ENCODE assay signal across 26 cellular contexts in genomic region chr6:151422981-151423380, GRCh38. TPM values are rescaled to one million over a fixed set of nuclear protein-coding genes. Genes with fewer than 3 reads are reported as not detected.
DNase-seq lines count a peak whose midpoint lies in the region; ATAC-seq and TF ChIP-seq lines count a peak whose summit lies in the region.
"Had no signal": no experiment of that assay in that cellular context is flagged by ENCODE, and none has a peak within 500 bp of the region (broad histone marks: within the 10 kb centered on the region; RNA-seq: fewer than 3 reads in every experiment).

No MANE protein-coding gene starts in this region.

- H3K27me3 ChIP-seq in aorta (ENCODE audit: control insufficient read depth in 1 of 2, insufficient read depth in 2 of 2, low read length in 1 of 2) = no peaks in the 10 kb centered on the region
- H3K27me3 ChIP-seq: MG63, SJSA1 had no signal

- intact Hi-C loops in aorta (cut with DNase I) = no loop called here

- H3K4me3 Mint-ChIP-seq in activated CD8-positive, alpha-beta T cell treated with anti-CD3 and anti-CD28 coated beads, Interleukin-2, amount 10 ng/mL, durations not matched to agents 7 days and 5 days = no peak overlapping the region
- H3K4me3 Mint-ChIP-seq: B cell; CD8-positive, alpha-beta memory T cell had no signal

- no peaks in the 10 kb centered on the region for H3K9me3 ChIP-seq in aorta (ENCODE audit: control insufficient read depth, low read length)
- H3K9me3 ChIP-seq: MG63, SJSA1 had no signal

- peak; percentile 26 for DNase-seq in astrocyte of the hippocampus (ENCODE audit: low read depth, low spot score)
- DNase-seq in choroid plexus epithelial cell (ENCODE audit: low read depth) = peak; percentile 33
- DNase-seq in pons (ENCODE audit: low spot score) = peak; percentile 72
- no peak for DNase-seq in aorta
- DNase-seq in GDM1 (lab: John Stamatoyannopoulos, UW) = no peak
- DNase-seq in GM19240 (ENCODE audit: insufficient read length, low spot score) = no peak
- DNase-seq in activated CD8-positive, alpha-beta T cell treated with anti-CD3 and anti-CD28 coated beads, Interleukin-2, amount 10 ng/mL, durations not matched to agents 7 days and 5 days = no peak
- DNase-seq: CD8-positive, alpha-beta memory T cell; DMS 273 treated with DMSO at 0.1 percent for 48 hours; DMS79; EL; GF-D8; HCEC 1CT; KG1; MG63; NCI-H1105 treated with DMSO at 0.1 percent for 48 hours; NCI-H146; NCI-H1930; NCI-H2107; NCI-H446; NCI-H526; PC-9 had no signal

- CTCF ChIA-PET in activated CD8-positive, alpha-beta T cell treated with anti-CD3 and anti-CD28 coated beads, Interleukin-2, amount 10 ng/mL, durations not matched to agents 7 days and 5 days (lab: Charles Lee) = no interaction called here

- H3K27ac ChIP-seq in aorta (ENCODE audit: low read depth in 1 of 2, low read length in 2 of 2) = peak overlapping the region in 1 of 2 donors; percentile 17
- H3K27ac ChIP-seq: C4-2B, PC-9, SJSA1 had no signal

- no peaks in the 10 kb centered on the region for H3K4me1 Mint-ChIP-seq in activated CD8-positive, alpha-beta T cell treated with anti-CD3 and anti-CD28 coated beads, Interleukin-2, amount 10 ng/mL, durations not matched to agents 7 days and 5 days (ENCODE audit: low read depth)
- H3K4me1 Mint-ChIP-seq: B cell had no signal

- POLR2A ChIA-PET in activated CD8-positive, alpha-beta T cell treated with anti-CD3 and anti-CD28 coated beads, Interleukin-2, amount 10 ng/mL, durations not matched to agents 7 days and 5 days (lab: Charles Lee) = no interaction called here

- H3K36me3 ChIP-seq in aorta (ENCODE audit: control insufficient read depth in 1 of 2, insufficient read depth in 2 of 2, low read length in 1 of 2) = peaks cover 0 to 4% of the 10 kb centered on the region in 2 donors

- H3K27ac Mint-ChIP-seq in activated CD8-positive, alpha-beta T cell treated with anti-CD3 and anti-CD28 coated beads, Interleukin-2, amount 10 ng/mL, durations not matched to agents 7 days and 5 days = no peak overlapping the region
- H3K27ac Mint-ChIP-seq: B cell had no signal

- WGBS in aorta, 2 donors = 26 to 29% methylated on average over 4 of the region's 4 CpGs

- no peak for TF ChIP-seq CTCF in choroid plexus epithelial cell (conservative IDR thresholded peaks at IDR 0.05; ENCODE audit: low read depth, low read length)

- peaks cover 0 to 3% of the 10 kb centered on the region in 2 donors for H3K4me1 ChIP-seq in aorta (ENCODE audit: control insufficient read depth in 1 of 2, insufficient read depth in 2 of 2, low read length in 2 of 2)
- H3K4me1 ChIP-seq: SJSA1 had no signal

- peaks cover 36% of the 10 kb centered on the region for H3K36me3 Mint-ChIP-seq in activated CD8-positive, alpha-beta T cell treated with anti-CD3 and anti-CD28 coated beads, Interleukin-2, amount 10 ng/mL, durations not matched to agents 7 days and 5 days (ENCODE audit: low read depth)

- no peaks in the 10 kb centered on the region for H3K27me3 Mint-ChIP-seq in activated CD8-positive, alpha-beta T cell treated with anti-CD3 and anti-CD28 coated beads, Interleukin-2, amount 10 ng/mL, durations not matched to agents 7 days and 5 days (ENCODE audit: low read depth)
- H3K27me3 Mint-ChIP-seq: B cell; CD8-positive, alpha-beta memory T cell had no signal

- H3K9me3 Mint-ChIP-seq in activated CD8-positive, alpha-beta T cell treated with anti-CD3 and anti-CD28 coated beads, Interleukin-2, amount 10 ng/mL, durations not matched to agents 7 days and 5 days (ENCODE audit: insufficient read depth) = no peaks in the 10 kb centered on the region
- H3K9me3 Mint-ChIP-seq: CD8-positive, alpha-beta memory T cell had no signal

- ATAC-seq in aorta (ENCODE audit: low FRiP score) = peak; percentile 29
- no peak for ATAC-seq in activated CD8-positive, alpha-beta T cell treated with anti-CD3 and anti-CD28 coated beads, Interleukin-2, amount 10 ng/mL, durations not matched to agents 7 days and 5 days
- ATAC-seq: Right ventricle myocardium inferior had no signal

- H3K4me3 ChIP-seq in choroid plexus epithelial cell (ENCODE audit: low read depth, low read length) (no peak overlapping the region), aorta (ENCODE audit: low read length in 2 of 2) (no peak overlapping the region)
- H3K4me3 ChIP-seq: MG63, PC-9, SJSA1 had no signal

RNA-seq across cellular contexts. Expression of gene RMND1, which starts 28.9 kb away (rescaled TPM):
- 10 to 100 TPM; 23.8 to 24.4 TPM for total RNA-seq in aorta
- 10 to 100 TPM; 12.9 to 19.0 TPM for polyA plus RNA-seq in aorta
- 10 to 100 TPM; 18.6 to 19.2 TPM for total RNA-seq in activated CD8-positive, alpha-beta T cell treated with anti-CD3 and anti-CD28 coated beads, Interleukin-2, amount 10 ng/mL, durations not matched to agents 7 days and 5 days

RNA-seq across cellular contexts. Expression of gene ZBTB2, which starts 31.6 kb away (rescaled TPM):
- total RNA-seq in aorta = 10 to 100 TPM; 10.4 to 14.0 TPM
- polyA plus RNA-seq in aorta = 1 to 10 TPM; 5.0 to 7.7 TPM
- 10 to 100 TPM; 24.0 to 25.6 TPM for total RNA-seq in activated CD8-positive, alpha-beta T cell treated with anti-CD3 and anti-CD28 coated beads, Interleukin-2, amount 10 ng/mL, durations not matched to agents 7 days and 5 days

Comparison
In these comparisons a context has a peak if more than half of its experiments do, and no peak if none do; other contexts are left out.
1. DNase-seq: peak in astrocyte of the hippocampus (single experiment), choroid plexus epithelial cell (single experiment) and pons (single experiment); none in aorta (0 of 2), GDM1 (single experiment), GM19240 (single experiment) and activated CD8-positive, alpha-beta T cell treated with anti-CD3 and anti-CD28 coated beads, Interleukin-2, amount 10 ng/mL, durations not matched to agents 7 days and 5 days (single experiment).